ENCODE assay signal across 27 cellular contexts in genomic region chr10:6022693-6023092, GRCh38. TPM values are rescaled to one million over a fixed set of nuclear protein-coding genes. Genes with fewer than 3 reads are reported as not detected.
DNase-seq lines count a peak whose midpoint lies in the region; ATAC-seq and TF ChIP-seq lines count a peak whose summit lies in the region.
"Had no signal": no experiment of that assay in that cellular context is flagged by ENCODE, and none has a peak within 500 bp of the region (broad histone marks: within the 10 kb centered on the region; RNA-seq: fewer than 3 reads in every experiment).

No MANE protein-coding gene starts in this region.

- H3K27me3 Mint-ChIP-seq in CD4-positive, CD25-positive, alpha-beta regulatory T cell = no peaks in the 10 kb centered on the region
- no peaks in the 10 kb centered on the region for H3K27me3 Mint-ChIP-seq in activated T-helper 17 cell treated with anti-CD3 and anti-CD28 coated beads, Interleukin-2, amount 50 U/mL, for 72 hours
- H3K27me3 Mint-ChIP-seq: activated B cell treated with CpG ODN at 0.5 μM for 24 hours; CD4-positive, alpha-beta T cell had no signal

- peaks cover 65% of the 10 kb centered on the region for H3K36me3 Mint-ChIP-seq in CD4-positive, CD25-positive, alpha-beta regulatory T cell
- H3K36me3 Mint-ChIP-seq in activated T-helper 17 cell treated with anti-CD3 and anti-CD28 coated beads, Interleukin-2, amount 50 U/mL, for 72 hours (ENCODE audit: low read depth) = peaks cover 100% of the 10 kb centered on the region

- H3K36me3 ChIP-seq in CD4-positive, CD25-positive, alpha-beta regulatory T cell (ENCODE audit: control insufficient read depth, insufficient read depth, low read length) = peaks cover 93% of the 10 kb centered on the region
- H3K36me3 ChIP-seq in gastroesophageal sphincter (no peaks in the 10 kb centered on the region), gastrocnemius medialis (no peaks in the 10 kb centered on the region)
- H3K36me3 ChIP-seq: lower lobe of right lung, pancreas, right atrium auricular region, tibial artery had no signal

- no peak for TF ChIP-seq POLR2A in gastroesophageal sphincter (IDR thresholded peaks at IDR 0.05)
- TF ChIP-seq POLR2A in gastrocnemius medialis (IDR thresholded peaks at IDR 0.05) = no peak

- peak overlapping the region in 2 of 3 donors; percentile 71 to 91 for H3K27ac Mint-ChIP-seq in CD4-positive, CD25-positive, alpha-beta regulatory T cell
- peak overlapping the region; percentile 99 for H3K27ac Mint-ChIP-seq in activated T-helper 17 cell treated with anti-CD3 and anti-CD28 coated beads, Interleukin-2, amount 50 U/mL, for 72 hours
- H3K27ac Mint-ChIP-seq: activated B cell treated with CpG ODN at 0.5 μM for 24 hours; CD4-positive, alpha-beta T cell had no signal

- no peaks in the 10 kb centered on the region for H3K9me3 ChIP-seq in CD4-positive, CD25-positive, alpha-beta regulatory T cell (ENCODE audit: control insufficient read depth in 2 of 2, low read length in 2 of 2)
- no peaks in the 10 kb centered on the region for H3K9me3 ChIP-seq in gastroesophageal sphincter
- no peaks in the 10 kb centered on the region for H3K9me3 ChIP-seq in gastrocnemius medialis
- H3K9me3 ChIP-seq: lower lobe of right lung, mucosa of descending colon, pancreas, right atrium auricular region, tibial artery had no signal

- intact Hi-C loops in gastrocnemius medialis (cut with DNase I; ENCODE audit: low total_unique reads) = no loop called here

- peaks cover 24% of the 10 kb centered on the region for H3K4me1 ChIP-seq in CD4-positive, CD25-positive, alpha-beta regulatory T cell (ENCODE audit: control insufficient read depth, insufficient read depth, low read length, poor library complexity, severe bottlenecking)
- no peaks in the 10 kb centered on the region for H3K4me1 ChIP-seq in gastroesophageal sphincter
- H3K4me1 ChIP-seq in gastrocnemius medialis = no peaks in the 10 kb centered on the region
- H3K4me1 ChIP-seq: pancreas, right atrium auricular region, tibial artery had no signal

- no peak for DNase-seq in CD4-positive, CD25-positive, alpha-beta regulatory T cell
- DNase-seq in EH (ENCODE audit: low read depth) = peak; percentile 36
- DNase-seq in NCI-H2029 (lab: John Stamatoyannopoulos, UW) = no peak
- no peak for DNase-seq in gastrocnemius medialis
- DNase-seq: activated B cell treated with CpG ODN at 0.5 μM for 24 hours; CD4-positive, alpha-beta T cell; lower lobe of right lung; mucosa of descending colon; NCI-H1105 treated with DMSO at 0.1 percent for 48 hours; NCI-H2081 treated with DMSO at 0.1 percent for 48 hours; NCI-H345; NCI-H774; pancreas; stimulated activated CD4-positive, alpha-beta T cell treated with anti-CD3 and anti-CD28 coated beads, Interleukin-12 subunit alpha, Interleukin-12 subunit beta, amount 100 ng/mL, for 4 hours; stimulated activated CD4-positive, alpha-beta T cell treated with anti-CD3 and anti-CD28 coated beads, Interleukin-4, amount 100 ng/mL, for 24 hours; stimulated activated naive CD4-positive, alpha-beta T cell treated with Interleukin-2 at 50 U/mL for 16 hours; tibial artery had no signal

- in situ Hi-C loops in gastrocnemius medialis (cut with MboI; ENCODE audit: low sequenced_read_pairs in 4 of 4) = no loop called here

- ATAC-seq in CD4-positive, CD25-positive, alpha-beta regulatory T cell (ENCODE audit: low read depth in 2 of 2) = no peak
- ATAC-seq in activated T-helper 17 cell treated with anti-CD3 and anti-CD28 coated beads, Interleukin-2, amount 50 U/mL, for 72 hours (replicated peaks) = no peak
- ATAC-seq in gastroesophageal sphincter (peak; percentile 34), HG02884 (IDR thresholded peaks at IDR 0.05; ENCODE audit: unreplicated experiment) (no peak), gastrocnemius medialis (no peak)
- ATAC-seq: esophagus mucosa, mucosa of descending colon, pancreas had no signal

- H3K4me3 Mint-ChIP-seq in CD4-positive, CD25-positive, alpha-beta regulatory T cell = peak overlapping the region in 1 of 4 donors; percentile 11
- peak overlapping the region; percentile 39 for H3K4me3 Mint-ChIP-seq in activated T-helper 17 cell treated with anti-CD3 and anti-CD28 coated beads, Interleukin-2, amount 50 U/mL, for 72 hours
- H3K4me3 Mint-ChIP-seq: activated B cell treated with CpG ODN at 0.5 μM for 24 hours; CD4-positive, alpha-beta T cell had no signal

- no peak for TF ChIP-seq EP300 in gastroesophageal sphincter (IDR thresholded peaks at IDR 0.05)

- H3K4me1 Mint-ChIP-seq in CD4-positive, CD25-positive, alpha-beta regulatory T cell = peaks cover 2 to 67% (median 33%) of the 10 kb centered on the region in 4 donors
- H3K4me1 Mint-ChIP-seq in activated T-helper 17 cell treated with anti-CD3 and anti-CD28 coated beads, Interleukin-2, amount 50 U/mL, for 72 hours = peaks cover 54% of the 10 kb centered on the region

- peak overlapping the region; percentile 18 for H3K27ac ChIP-seq in CD4-positive, CD25-positive, alpha-beta regulatory T cell (ENCODE audit: insufficient read depth, low read length, poor library complexity, severe bottlenecking)
- peak overlapping the region in 2 of 4 donors; percentile 43 to 65 for H3K27ac ChIP-seq in gastroesophageal sphincter
- no peak overlapping the region for H3K27ac ChIP-seq in gastrocnemius medialis
- H3K27ac ChIP-seq: lower lobe of right lung, pancreas had no signal

- no peak for TF ChIP-seq CTCF in gastroesophageal sphincter (IDR thresholded peaks at IDR 0.05)
- TF ChIP-seq CTCF in gastrocnemius medialis (IDR thresholded peaks at IDR 0.05 in 4 of 5, conservative IDR thresholded peaks at IDR 0.05 in 1 of 5) = no peak

- H3K4me3 ChIP-seq in CD4-positive, CD25-positive, alpha-beta regulatory T cell (ENCODE audit: low read depth, low read length) = no peak overlapping the region
- no peak overlapping the region for H3K4me3 ChIP-seq in gastroesophageal sphincter
- H3K4me3 ChIP-seq in gastrocnemius medialis = no peak overlapping the region
- H3K4me3 ChIP-seq: coronary artery, lower lobe of right lung, mucosa of descending colon, pancreas, right atrium auricular region, tibial artery had no signal

- H3K27me3 ChIP-seq in CD4-positive, CD25-positive, alpha-beta regulatory T cell (ENCODE audit: control insufficient read depth, insufficient read depth, low read length) = no peaks in the 10 kb centered on the region
- peaks cover 5% of the 10 kb centered on the region for H3K27me3 ChIP-seq in gastroesophageal sphincter
- H3K27me3 ChIP-seq in gastrocnemius medialis = no peaks in the 10 kb centered on the region
- H3K27me3 ChIP-seq: pancreas, right atrium auricular region, tibial artery had no signal

- no peaks in the 10 kb centered on the region for H3K9me3 Mint-ChIP-seq in CD4-positive, CD25-positive, alpha-beta regulatory T cell
- H3K9me3 Mint-ChIP-seq in activated T-helper 17 cell treated with anti-CD3 and anti-CD28 coated beads, Interleukin-2, amount 50 U/mL, for 72 hours = peaks cover 5% of the 10 kb centered on the region
- H3K9me3 Mint-ChIP-seq: activated B cell treated with CpG ODN at 0.5 μM for 24 hours; CD4-positive, alpha-beta T cell had no signal

- WGBS in gastroesophageal sphincter (ENCODE audit: low coverage in 1 of 2), 2 donors = 36 to 56% methylated on average over 1 to 2 of the region's 3 CpGs

RNA-seq across cellular contexts. Expression of gene IL2RA, which starts 39.5 kb away (rescaled TPM):
- total RNA-seq in CD4-positive, CD25-positive, alpha-beta regulatory T cell = 220 TPM
- 100 to 1,000 TPM; 159 to 261 (median 179) TPM for polyA plus RNA-seq in CD4-positive, CD25-positive, alpha-beta regulatory T cell
- 1,000 to 10,000 TPM; 1,342 to 1,348 TPM for total RNA-seq in activated T-helper 17 cell treated with anti-CD3 and anti-CD28 coated beads, Interleukin-2, amount 50 U/mL, for 72 hours
- 10 to 100 TPM in 1 of 4 donors, under 1 TPM in 3; 0.31 to 16.3 (median 0.50) TPM for total RNA-seq in gastroesophageal sphincter
- 1 to 10 TPM in 1 of 4 donors, not detected in 3; 2.1 TPM for total RNA-seq in gastrocnemius medialis
- total RNA-seq: bronchial epithelial cell, kidney epithelial cell, MCF 10A had no signal
- polyA plus RNA-seq: neural cell had no signal

RNA-seq across cellular contexts. Expression of gene IL15RA, which starts 45.4 kb away (rescaled TPM):
- total RNA-seq in CD4-positive, CD25-positive, alpha-beta regulatory T cell = 17.7 TPM
- 10 to 100 TPM in 1 of 4 donors, 1 to 10 TPM in 3; 9.1 to 13.4 (median 9.5) TPM for polyA plus RNA-seq in CD4-positive, CD25-positive, alpha-beta regulatory T cell
- total RNA-seq in activated T-helper 17 cell treated with anti-CD3 and anti-CD28 coated beads, Interleukin-2, amount 50 U/mL, for 72 hours = 10 to 100 TPM; 25.5 to 28.2 TPM
- total RNA-seq in gastroesophageal sphincter = 10 to 100 TPM; 17.7 to 21.9 (median 20.6) TPM
- total RNA-seq in gastrocnemius medialis = 10 to 100 TPM; 13.1 to 17.6 (median 15.6) TPM
- polyA plus RNA-seq: neural cell had no signal

Comparison
In these comparisons a context has a peak if more than half of its experiments do, and no peak if none do; other contexts are left out.
1. RNA of gene IL2RA, which starts 39.5 kb away (total RNA-seq): 1,342 to 1,348 TPM in activated T-helper 17 cell treated with anti-CD3 and anti-CD28 coated beads, Interleukin-2, amount 50 U/mL, for 72 hours and 220 TPM in CD4-positive, CD25-positive, alpha-beta regulatory T cell (single experiment); 0.31 to 16.3 TPM in gastroesophageal sphincter and 2.1 TPM in gastrocnemius medialis; every median in the first group is over 10 times any median in the second.